ENCODE assay signal across 8 cellular contexts in genomic region chr16:58024673-58025350, GRCh38. TPM values are rescaled to one million over a fixed set of nuclear protein-coding genes. Genes with fewer than 3 reads are reported as not detected.
DNase-seq lines count a peak whose midpoint lies in the region; ATAC-seq and TF ChIP-seq lines count a peak whose summit lies in the region.

No MANE protein-coding gene starts in this region.

- peak in 1 of 4 donors; percentile 7 for TF ChIP-seq EP300 in upper lobe of left lung (IDR thresholded peaks at IDR 0.05)

- no peaks in the 10 kb centered on the region for H3K9me3 Mint-ChIP-seq in dendritic cell treated with granulocyte-macrophage colony-stimulating factor and Interleukin-4, amounts not matched to agents 40 ng/mL and 50 ng/mL, for 4 days

- H2BK15ac ChIP-seq in mesendoderm (replicated peaks; ENCODE audit: low read depth) = no peak overlapping the region

- no CpG with 5 or more reads among the region's 49 CpGs for whole genome bisulfite sequencing in mesendoderm (ENCODE audit: extremely low coverage, insufficient coverage, low lambda C conversion rate)
- 6 to 12% methylated on average over 6 to 47 of the region's 49 CpGs for WGBS in upper lobe of left lung, 2 donors

- no peak overlapping the region for H3K27ac ChIP-seq in OCI-LY7 (ENCODE audit: low read depth, low read length, poor library complexity, severe bottlenecking)
- H3K27ac ChIP-seq in mesendoderm (ENCODE audit: low read depth, low read length) = peak overlapping the region; percentile 81
- H3K27ac ChIP-seq in upper lobe of left lung = peak overlapping the region; percentile 61 to 85 (median 76)

- TF ChIP-seq POLR2A in upper lobe of left lung (IDR thresholded peaks at IDR 0.05) = peak in 1 of 4 donors; percentile 52

- peak overlapping the region; percentile 88 for H3K56ac ChIP-seq in mesendoderm (ENCODE audit: low read length)

- H3K79me1 ChIP-seq in mesendoderm (ENCODE audit: low read length) = peaks cover 21% of the 10 kb centered on the region

- no peak overlapping the region for H3K27ac Mint-ChIP-seq in dendritic cell treated with granulocyte-macrophage colony-stimulating factor and Interleukin-4, amounts not matched to agents 40 ng/mL and 50 ng/mL, for 4 days

- H2BK120ac ChIP-seq in mesendoderm (ENCODE audit: low read depth, low read length) = no peak overlapping the region

- H3K4me3 ChIP-seq in OCI-LY7 (ENCODE audit: low read depth, low read length, poor library complexity, severe bottlenecking) (peak overlapping the region; percentile 66), mesendoderm (ENCODE audit: low read length) (peak overlapping the region; percentile 14), upper lobe of left lung (peak overlapping the region in 3 of 4 donors; percentile 55 to 77 (median 67))

- TF ChIP-seq CTCF in OCI-LY7 (conservative IDR thresholded peaks at IDR 0.05; ENCODE audit: low read length) (no peak), upper lobe of left lung (IDR thresholded peaks at IDR 0.05) (no peak)

- no peaks in the 10 kb centered on the region for H3K9me3 ChIP-seq in OCI-LY7 (ENCODE audit: low read length)
- H3K9me3 ChIP-seq in upper lobe of left lung = no peaks in the 10 kb centered on the region

- H3K18ac ChIP-seq in mesendoderm (ENCODE audit: low read length) = peak overlapping the region; percentile 65

- peak overlapping the region; percentile 94 for H2BK5ac ChIP-seq in mesendoderm (ENCODE audit: low read length)

- peak overlapping the region; percentile 21 for H3K4ac ChIP-seq in mesendoderm (ENCODE audit: low read depth, low read length)

- no peak overlapping the region for H2AK5ac ChIP-seq in mesendoderm (ENCODE audit: low read length)

- ATAC-seq in upper lobe of left lung (ENCODE audit: low FRiP score in 2 of 2) = peak; percentile 15 to 49
- no peak for ATAC-seq in HG03095 (IDR thresholded peaks at IDR 0.05; ENCODE audit: unreplicated experiment)

- peak overlapping the region; percentile 98 for H3K23ac ChIP-seq in mesendoderm (ENCODE audit: low read length)

- no peaks in the 10 kb centered on the region; the same call in 1 of the 2 replicates for H3K36me3 ChIP-seq in OCI-LY7 (ENCODE audit: insufficient read depth, low read length)
- no peaks in the 10 kb centered on the region for H3K36me3 ChIP-seq in mesendoderm (ENCODE audit: control insufficient read depth, insufficient read depth, low read length)
- H3K36me3 ChIP-seq in upper lobe of left lung = peaks cover 0 to 4% (median 1%) of the 10 kb centered on the region in 4 donors

- no peaks in the 10 kb centered on the region for H4K20me1 ChIP-seq in OCI-LY7 (ENCODE audit: insufficient read depth, low read length)

- H3K27me3 ChIP-seq in mesendoderm (ENCODE audit: insufficient read depth, low read length, poor library complexity) (no peaks in the 10 kb centered on the region), upper lobe of left lung (peaks cover 0 to 3% (median 0%) of the 10 kb centered on the region in 4 donors)

- H3K9ac ChIP-seq in mesendoderm (ENCODE audit: low read length) = peak overlapping the region; percentile 71

- no peaks in the 10 kb centered on the region for H3K9me2 ChIP-seq in OCI-LY7 (ENCODE audit: insufficient read depth, low read length)

- H3K4me1 ChIP-seq in OCI-LY7 (ENCODE audit: insufficient read depth, low read length, poor library complexity, severe bottlenecking) (peaks cover 8% of the 10 kb centered on the region), mesendoderm (ENCODE audit: control insufficient read depth, low read depth, low read length) (peaks cover 32% of the 10 kb centered on the region), upper lobe of left lung (peaks cover 60 to 77% (median 66%) of the 10 kb centered on the region in 4 donors)

- POLR2A ChIA-PET in OCI-LY7 (lab: Charles Lee) = interaction anchor here (0.6 kb wide), 1 partner anchor 496 kb away, joined by 5 read pairs; no protein-coding TSS in a partner anchor

- no peaks in the 10 kb centered on the region for H3K79me2 ChIP-seq in OCI-LY7 (ENCODE audit: insufficient read depth, low read depth, low read length)
- peaks cover 26% of the 10 kb centered on the region for H3K79me2 ChIP-seq in mesendoderm (ENCODE audit: control insufficient read depth, insufficient read depth, low read length)

- H3K27me3 Mint-ChIP-seq in dendritic cell treated with granulocyte-macrophage colony-stimulating factor and Interleukin-4, amounts not matched to agents 40 ng/mL and 50 ng/mL, for 4 days = peaks cover 71% of the 10 kb centered on the region

- peaks cover 20% of the 10 kb centered on the region for H3K36me3 Mint-ChIP-seq in dendritic cell treated with granulocyte-macrophage colony-stimulating factor and Interleukin-4, amounts not matched to agents 40 ng/mL and 50 ng/mL, for 4 days (ENCODE audit: low read depth)

- H3K4me3 Mint-ChIP-seq in dendritic cell treated with granulocyte-macrophage colony-stimulating factor and Interleukin-4, amounts not matched to agents 40 ng/mL and 50 ng/mL, for 4 days = peak overlapping the region; percentile 70

- no TSS peak for BruUV-seq in OCI-LY7 (replicated peaks; lab: Mats Ljungman, UMichigan)

- H3K4me2 ChIP-seq in OCI-LY7 (ENCODE audit: low read length) (peak overlapping the region; percentile 95), mesendoderm (ENCODE audit: low read length) (peak overlapping the region; percentile 84)

- peaks cover 34% of the 10 kb centered on the region for H3K4me1 Mint-ChIP-seq in dendritic cell treated with granulocyte-macrophage colony-stimulating factor and Interleukin-4, amounts not matched to agents 40 ng/mL and 50 ng/mL, for 4 days (ENCODE audit: low read depth)

- H4K8ac ChIP-seq in mesendoderm (ENCODE audit: low read depth, low read length) = no peak overlapping the region

- CTCF ChIA-PET in OCI-LY7 (lab: Charles Lee; ENCODE audit: unreplicated experiment) = interaction anchor here (0.6 kb wide), 1 partner anchor 89 kb away, joined by 4 read pairs; no protein-coding TSS in a partner anchor

- H4K5ac ChIP-seq in mesendoderm (ENCODE audit: low read length) = no peak overlapping the region

- intact Hi-C loops in OCI-LY7 (cut with micrococcal nuclease; ENCODE audit: unreplicated experiment) (loop anchor here (5.0 kb wide), 1 partner anchor 172 kb away; the partner anchor contains the start of gene CSNK2A2), head of caudate nucleus (cut with DNase I) (loop anchor here (5.0 to 10.0 kb wide), 2 partner anchors 97 to 170 kb away; partner anchors contain the start of gene CSNK2A2)
- intact Hi-C loops in dendritic cell treated with granulocyte-macrophage colony-stimulating factor and Interleukin-4, amounts not matched to agents 40 ng/mL and 50 ng/mL, for 4 days (cut with micrococcal nuclease) = loop anchor here (5.0 kb wide), 2 partner anchors 172 to 282 kb away; partner anchors contain the start of gene CSNK2A2

- peak; percentile 85 for DNase-seq in ELF-1 (ENCODE audit: low read depth, low spot score)
- no peak for DNase-seq in OCI-LY7 (ENCODE audit: low spot score)
- peak; percentile 84 for DNase-seq in mesendoderm
- peak; percentile 76 to 91 for DNase-seq in upper lobe of left lung
- no peak for DNase-seq in SKM-1 treated with dmso at 0.1 percent for 144 hours (lab: John Stamatoyannopoulos, UW; ENCODE audit: unreplicated experiment)
- no peak for DNase-seq in head of caudate nucleus

- H2AFZ ChIP-seq in OCI-LY7 (ENCODE audit: low read length) = no peak overlapping the region; the same call in 1 of the 2 replicates

RNA-seq across cellular contexts. Expression of gene MMP15, which starts 0.7 kb away (rescaled TPM):
- total RNA-seq in OCI-LY7 (2014; rRNA removed; shearing (Covaris generic)) = not detected in 2 replicates
- total RNA-seq in OCI-LY7 (2022) (0.18 and 0.21 TPM in 2 replicates), upper lobe of left lung (10 to 100 TPM; 14.7 to 30.5 (median 25.3) TPM)
- polyA plus RNA-seq in mesendoderm (2013, experiment 1 of 2) = 20.9 TPM
- 20.0 TPM for polyA plus RNA-seq in mesendoderm (2013, experiment 2 of 2)

RNA-seq across cellular contexts. Expression of gene USB1, which starts 23.6 kb away (rescaled TPM):
- total RNA-seq in OCI-LY7 (2014; rRNA removed; shearing (Covaris generic)) = 10.4 and 12.5 TPM in 2 replicates
- total RNA-seq in OCI-LY7 (2022) (39.5 and 48.3 TPM in 2 replicates), upper lobe of left lung (10 to 100 TPM; 32.7 to 55.5 (median 46.5) TPM)
- polyA plus RNA-seq in mesendoderm (2013, experiment 1 of 2) = 61.7 TPM
- polyA plus RNA-seq in mesendoderm (2013, experiment 2 of 2) = 60.1 TPM

RNA-seq across cellular contexts. Expression of gene ZNF319, which starts 24.3 kb away (rescaled TPM):
- 4.2 and 4.7 TPM in 2 replicates for total RNA-seq in OCI-LY7 (2014; rRNA removed; shearing (Covaris generic))
- total RNA-seq in OCI-LY7 (2022) (12.7 and 13.0 TPM in 2 replicates), upper lobe of left lung (10 to 100 TPM in 4 of 6 donors, 1 to 10 TPM in 2; 8.0 to 28.3 (median 13.3) TPM)
- 6.1 TPM for polyA plus RNA-seq in mesendoderm (2013, experiment 1 of 2)
- 7.0 TPM for polyA plus RNA-seq in mesendoderm (2013, experiment 2 of 2)

RNA-seq across cellular contexts. Expression of gene CNGB1, which starts 53.9 kb away (rescaled TPM):
- not detected in 2 replicates for total RNA-seq in OCI-LY7 (2014; rRNA removed; shearing (Covaris generic))
- not detected in 2 replicates for total RNA-seq in OCI-LY7 (2022)
- 0.06 TPM for polyA plus RNA-seq in mesendoderm (2013, experiment 1 of 2)
- polyA plus RNA-seq in mesendoderm (2013, experiment 2 of 2) = under 0.01 TPM
- total RNA-seq in upper lobe of left lung = under 1 TPM in 2 of 6 donors, not detected in 4; 0.06 to 0.39 TPM

Comparison
In these comparisons a context has a peak if more than half of its experiments do, and no peak if none do; other contexts are left out.
1. DNase-seq: peak in ELF-1 (single experiment), mesendoderm (single experiment) and upper lobe of left lung (2 of 2); none in OCI-LY7 (single experiment), SKM-1 treated with dmso at 0.1 percent for 144 hours (single experiment) and head of caudate nucleus (0 of 42).
2. H3K4me3 ChIP-seq: peak in every context shown above with its lines; median percentile 67 in upper lobe of left lung; 66 in OCI-LY7; 14 in mesendoderm.
3. RNA of gene MMP15, which starts 0.7 kb away (total RNA-seq): 14.7 to 30.5 TPM in upper lobe of left lung; 0.18 to 0.21 TPM in OCI-LY7; every median in the first group is over 10 times any median in the second.